1 cellular context compared by ENCODE assay signal in genomic region chr11:8805256-8805655, GRCh38.
TF ChIP-seq lines count a peak whose summit lies in the region.

No MANE protein-coding gene starts in this region.

TF ChIP-seq in H1, 55 proteins besides CTCF, POLR2A, EP300 and RAD21:
- TF ChIP-seq RNF2 (IDR thresholded peaks at IDR 0.05; ENCODE audit: borderline replicate concordance, low read depth, low read length, missing control alignments, poor library complexity, severe bottlenecking) (no peak), HDAC2 (IDR thresholded peaks at IDR 0.05; ENCODE audit: borderline replicate concordance in 1 of 2, low read depth in 2 of 2, low read length in 2 of 2) (no peak), SIN3A (conservative IDR thresholded peaks at IDR 0.05 in 1 of 2, IDR thresholded peaks at IDR 0.05 in 1 of 2; ENCODE audit: low read depth in 1 of 2, low read length in 2 of 2) (no peak), KDM1A (IDR thresholded peaks at IDR 0.05; ENCODE audit: borderline replicate concordance, low read length) (no peak), CTBP2 (IDR thresholded peaks at IDR 0.05; ENCODE audit: borderline replicate concordance, insufficient read depth, insufficient read length, low read length) (no peak), SIX5 (IDR thresholded peaks at IDR 0.05; ENCODE audit: low read depth, low read length) (no peak), CBX8 (IDR thresholded peaks at IDR 0.05; ENCODE audit: borderline replicate concordance, low read depth, low read length) (no peak), SAP30 (IDR thresholded peaks at IDR 0.05; ENCODE audit: insufficient read depth, insufficient replicate concordance, low read length) (no peak), TBP (IDR thresholded peaks at IDR 0.05; ENCODE audit: low read depth, low read length) (no peak), RXRA (IDR thresholded peaks at IDR 0.05; ENCODE audit: insufficient read depth, low read depth, low read length) (no peak), CHD2 (IDR thresholded peaks at IDR 0.05; ENCODE audit: low read length) (no peak), CBX5 (IDR thresholded peaks at IDR 0.05; ENCODE audit: low read depth, low read length) (no peak), SP2 (IDR thresholded peaks at IDR 0.05; ENCODE audit: low read length) (no peak), EZH2 (IDR thresholded peaks at IDR 0.05; ENCODE audit: low read depth, low read length, severe bottlenecking) (no peak), TAF7 (optimal IDR thresholded peaks at IDR 0.05; ENCODE audit: borderline replicate concordance, low read depth, low read length) (no peak), USF2 (IDR thresholded peaks at IDR 0.05; ENCODE audit: low read length) (no peak), TAF1 (IDR thresholded peaks at IDR 0.05; ENCODE audit: low read depth, low read length) (no peak), ASH2L (IDR thresholded peaks at IDR 0.05; ENCODE audit: low read length) (no peak)
